In the genomic region with DNA sequence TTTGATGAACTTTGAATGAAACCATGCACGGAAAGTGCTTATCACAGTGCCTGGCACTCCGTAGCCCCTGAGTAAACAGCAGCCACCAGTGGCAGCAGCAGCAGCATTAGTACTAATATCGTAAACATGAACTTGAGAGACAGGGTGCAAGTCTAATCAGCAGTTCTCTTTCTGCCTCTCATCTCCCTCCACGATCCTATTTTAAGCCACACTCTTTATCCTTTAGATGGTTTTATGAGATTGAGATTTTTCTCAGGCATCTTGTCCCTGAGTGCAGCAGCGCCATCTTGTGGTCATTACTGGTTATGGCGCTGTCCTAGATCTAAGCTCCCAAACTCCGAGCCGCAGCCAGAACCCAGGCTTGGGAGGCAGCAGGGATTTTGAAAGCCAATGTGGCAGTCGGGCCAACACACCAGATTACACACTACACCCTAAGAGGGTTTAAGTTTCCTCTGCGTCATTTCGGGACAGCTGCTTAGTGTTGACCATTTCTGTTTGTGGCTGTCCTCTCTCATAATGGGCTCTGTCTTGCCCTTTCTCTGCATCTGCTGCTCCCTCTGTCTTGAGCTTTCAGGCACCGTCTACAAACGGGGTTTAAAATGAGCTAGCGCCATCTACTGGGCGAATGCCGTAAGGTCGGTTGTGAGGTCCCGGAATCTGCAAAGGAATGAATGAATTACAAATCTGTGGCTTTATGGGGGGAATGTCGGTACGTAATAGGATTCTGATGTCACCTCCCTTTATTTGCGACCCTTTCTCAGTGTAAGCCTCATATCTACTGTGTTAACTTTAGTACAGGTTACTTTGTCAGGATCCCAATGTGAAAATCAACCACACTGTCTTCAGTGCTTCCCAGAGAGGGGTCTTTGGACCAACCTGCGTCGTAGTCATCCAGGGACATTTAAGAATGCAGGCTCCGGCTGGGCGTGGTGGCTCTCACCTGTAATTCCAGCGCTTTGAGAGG, we compare ENCODE assay signal across 8 cellular contexts.
DNase-seq lines count a peak whose midpoint lies in the region; ATAC-seq and TF ChIP-seq lines count a peak whose summit lies in the region.

No MANE protein-coding gene starts in this region.

- H3K4me3 Mint-ChIP-seq in CD8-positive, alpha-beta T cell = peak overlapping the region; percentile 81
- H3K4me3 Mint-ChIP-seq in activated CD8-positive, alpha-beta T cell treated with anti-CD3 and anti-CD28 coated beads, Interleukin-2, amount 10 ng/mL, durations not matched to agents 7 days and 5 days = peak overlapping the region; percentile 72
- peak overlapping the region; percentile 54 to 70 for H3K4me3 Mint-ChIP-seq in effector memory CD8-positive, alpha-beta T cell

- H3K27ac ChIP-seq in CD8-positive, alpha-beta T cell (ENCODE audit: low read depth, low read length) = no peak overlapping the region

- H3K4me3 ChIP-seq in CD8-positive, alpha-beta T cell (ENCODE audit: low read depth, low read length) = peak overlapping the region; percentile 38

- DNase-seq in CD8-positive, alpha-beta T cell = peak; percentile 69 to 89 (median 85)
- DNase-seq in HK-2 (ENCODE audit: unreplicated experiment) = peak; percentile 84
- peak; percentile 95 for DNase-seq in NCI-H82 (lab: John Stamatoyannopoulos, UW)
- DNase-seq in activated CD8-positive, alpha-beta T cell treated with anti-CD3 and anti-CD28 coated beads, Interleukin-2, amount 10 ng/mL, durations not matched to agents 7 days and 5 days = peak; percentile 90
- DNase-seq in effector memory CD8-positive, alpha-beta T cell = peak; percentile 82 to 86 (median 84)
- peak; percentile 89 to 95 for DNase-seq in lung microvascular endothelial cell (ENCODE audit: low read depth in 2 of 2)
- peak; percentile 77 for DNase-seq in stimulated activated CD8-positive, alpha-beta memory T cell treated with anti-CD3 and anti-CD28 coated beads, Interleukin-12 subunit alpha, Interleukin-12 subunit beta, amount 100 ng/mL, for 1 hour (ENCODE audit: low read depth)

- intact Hi-C loops in CD8-positive, alpha-beta T cell (cut with DNase I, micrococcal nuclease) = loop anchor here (1.0 to 10.0 kb wide), 12 partner anchors 59 to 782 kb away; a partner anchor contains a TSS

- H3K9me3 Mint-ChIP-seq in CD8-positive, alpha-beta T cell = no peaks in the 10 kb centered on the region
- H3K9me3 Mint-ChIP-seq in activated CD8-positive, alpha-beta T cell treated with anti-CD3 and anti-CD28 coated beads, Interleukin-2, amount 10 ng/mL, durations not matched to agents 7 days and 5 days (ENCODE audit: insufficient read depth) = no peaks in the 10 kb centered on the region
- no peaks in the 10 kb centered on the region for H3K9me3 Mint-ChIP-seq in effector memory CD8-positive, alpha-beta T cell

- ATAC-seq in CD8-positive, alpha-beta T cell = peak; percentile 96
- ATAC-seq in GM19463 (IDR thresholded peaks at IDR 0.05; ENCODE audit: unreplicated experiment) = peak; percentile 84
- ATAC-seq in activated CD8-positive, alpha-beta T cell treated with anti-CD3 and anti-CD28 coated beads, Interleukin-2, amount 10 ng/mL, durations not matched to agents 7 days and 5 days = peak; percentile 98
- peak; percentile 97 for ATAC-seq in effector memory CD8-positive, alpha-beta T cell (replicated peaks)

- no peaks in the 10 kb centered on the region for H3K27me3 ChIP-seq in CD8-positive, alpha-beta T cell (ENCODE audit: insufficient read depth, low read length)

- H3K27me3 Mint-ChIP-seq in CD8-positive, alpha-beta T cell (ENCODE audit: low read depth) = no peaks in the 10 kb centered on the region
- no peaks in the 10 kb centered on the region for H3K27me3 Mint-ChIP-seq in activated CD8-positive, alpha-beta T cell treated with anti-CD3 and anti-CD28 coated beads, Interleukin-2, amount 10 ng/mL, durations not matched to agents 7 days and 5 days (ENCODE audit: low read depth)
- H3K27me3 Mint-ChIP-seq in effector memory CD8-positive, alpha-beta T cell = peaks cover 0 to 5% of the 10 kb centered on the region in 2 donors

- peaks cover 3% of the 10 kb centered on the region for H3K4me1 ChIP-seq in CD8-positive, alpha-beta T cell (ENCODE audit: insufficient read depth, low read length)

- peaks cover 8% of the 10 kb centered on the region for H3K36me3 Mint-ChIP-seq in CD8-positive, alpha-beta T cell
- no peaks in the 10 kb centered on the region for H3K36me3 Mint-ChIP-seq in activated CD8-positive, alpha-beta T cell treated with anti-CD3 and anti-CD28 coated beads, Interleukin-2, amount 10 ng/mL, durations not matched to agents 7 days and 5 days (ENCODE audit: low read depth)
- peaks cover 8% of the 10 kb centered on the region for H3K36me3 Mint-ChIP-seq in effector memory CD8-positive, alpha-beta T cell (ENCODE audit: insufficient read depth)

- no peaks in the 10 kb centered on the region for H3K9me3 ChIP-seq in CD8-positive, alpha-beta T cell (ENCODE audit: low read length)

- peak; percentile 96 for TF ChIP-seq CTCF in CD8-positive, alpha-beta T cell (IDR thresholded peaks at IDR 0.05)

- H3K27ac Mint-ChIP-seq in CD8-positive, alpha-beta T cell = peak overlapping the region; percentile 88
- peak overlapping the region; percentile 62 for H3K27ac Mint-ChIP-seq in activated CD8-positive, alpha-beta T cell treated with anti-CD3 and anti-CD28 coated beads, Interleukin-2, amount 10 ng/mL, durations not matched to agents 7 days and 5 days
- H3K27ac Mint-ChIP-seq in effector memory CD8-positive, alpha-beta T cell = peak overlapping the region; percentile 54 to 77

- peaks cover 11% of the 10 kb centered on the region for H3K4me1 Mint-ChIP-seq in CD8-positive, alpha-beta T cell (ENCODE audit: low read depth)
- H3K4me1 Mint-ChIP-seq in activated CD8-positive, alpha-beta T cell treated with anti-CD3 and anti-CD28 coated beads, Interleukin-2, amount 10 ng/mL, durations not matched to agents 7 days and 5 days (ENCODE audit: low read depth) = peaks cover 18% of the 10 kb centered on the region
- peaks cover 4 to 9% of the 10 kb centered on the region in 2 donors for H3K4me1 Mint-ChIP-seq in effector memory CD8-positive, alpha-beta T cell (ENCODE audit: low read depth in 2 of 2)

- H3K36me3 ChIP-seq in CD8-positive, alpha-beta T cell (ENCODE audit: insufficient read depth, low read length) = no peaks in the 10 kb centered on the region

- CTCF ChIA-PET in CD8-positive, alpha-beta T cell (lab: Charles Lee) = interaction anchor here (0.6 to 10.6 kb wide), 79 partner anchors 9 to 791 kb away, joined by 3 to 137 read pairs (median 4); a partner anchor contains a TSS
- CTCF ChIA-PET in activated CD8-positive, alpha-beta T cell treated with anti-CD3 and anti-CD28 coated beads, Interleukin-2, amount 10 ng/mL, durations not matched to agents 7 days and 5 days (lab: Charles Lee) = interaction anchor here (0.6 to 10.2 kb wide), 122 partner anchors 8 to 1176 kb away, joined by 3 to 221 read pairs (median 5); a partner anchor contains a TSS

- POLR2A ChIA-PET in CD8-positive, alpha-beta T cell (lab: Charles Lee) = interaction anchor here (0.7 to 1.5 kb wide), 9 partner anchors 10 to 781 kb away, joined by 3 to 9 read pairs (median 4); a partner anchor contains a TSS
- POLR2A ChIA-PET in activated CD8-positive, alpha-beta T cell treated with anti-CD3 and anti-CD28 coated beads, Interleukin-2, amount 10 ng/mL, durations not matched to agents 7 days and 5 days (lab: Charles Lee) = interaction anchor here (0.7 to 2.7 kb wide), 3 partner anchors 62 to 479 kb away, joined by 3 to 11 read pairs (median 3); no protein-coding TSS in a partner anchor
